Comparison of ENCODE assay signal across 1 cellular context in the genomic region with DNA sequence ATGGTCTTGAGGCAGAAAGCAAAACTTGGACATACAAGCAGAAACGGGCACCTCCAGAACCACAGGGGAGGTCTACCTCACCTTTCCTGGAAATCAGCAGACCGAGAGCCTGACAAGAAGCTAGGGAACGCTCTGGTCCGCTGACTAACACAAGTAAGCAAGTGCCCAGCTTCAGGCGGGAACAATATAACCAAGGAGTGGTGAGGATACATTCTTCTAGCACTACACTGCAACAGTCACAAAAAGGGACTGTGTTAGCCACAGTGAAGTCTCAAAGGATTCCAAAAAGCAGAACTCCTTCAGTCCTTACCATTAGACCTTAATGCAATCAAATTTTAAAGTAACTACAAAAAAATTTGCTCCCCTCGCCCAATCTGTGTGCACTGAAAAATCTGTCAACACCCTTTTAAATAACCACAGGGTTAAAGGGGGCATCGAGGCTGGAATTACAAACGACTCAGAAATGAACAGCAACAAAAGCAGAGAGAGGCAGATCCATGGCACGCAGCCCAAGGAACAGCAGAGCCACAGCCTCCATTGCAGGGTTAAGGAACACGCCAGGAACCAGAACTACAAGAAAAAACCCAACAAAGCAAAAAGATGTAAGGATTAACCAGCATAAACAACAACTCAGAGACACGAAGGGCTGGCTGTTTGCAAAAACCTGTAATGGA.
TF ChIP-seq lines count a peak whose summit lies in the region.

No MANE protein-coding gene starts in this region.

TF ChIP-seq in SK-N-SH treated with all-trans-retinoic acid at 6 μM for 48 hours, 23 proteins besides CTCF, POLR2A, EP300 and RAD21:
- TF ChIP-seq CSRNP3 (CRISPR knock-in tag; IDR thresholded peaks at IDR 0.05) (no peak), RARB (CRISPR knock-in tag; IDR thresholded peaks at IDR 0.05) (no peak), TSHZ2 (CRISPR knock-in tag; IDR thresholded peaks at IDR 0.05) (no peak), ESRRG (CRISPR knock-in tag; IDR thresholded peaks at IDR 0.05) (no peak)
